In genomic region chr10:63866075-63866746, GRCh38 we compare ENCODE assay signal across 8 cellular contexts.
A peak's percentile ranks its signal among the peaks of the same experiment; 100 is the strongest.
DNase-seq lines count a peak whose midpoint lies in the region; ATAC-seq and TF ChIP-seq lines count a peak whose summit lies in the region.

No MANE protein-coding gene starts in this region.

- H3K9me2 ChIP-seq in OCI-LY1 (ENCODE audit: low read depth, low read length): no peaks in the 10 kb centered on the region

- no peaks in the 10 kb centered on the region for H3K9me3 ChIP-seq in OCI-LY1 (ENCODE audit: low read length)

- no peak overlapping the region for H2AFZ ChIP-seq in OCI-LY1 (ENCODE audit: low read length)

- no peaks in the 10 kb centered on the region for H3F3A ChIP-seq in OCI-LY1 (ENCODE audit: insufficient read depth, low read length)

- TF ChIP-seq CTCF in OCI-LY1 (IDR thresholded peaks at IDR 0.05; ENCODE audit: low read length) (peak; percentile 83), foreskin fibroblast (IDR thresholded peaks at IDR 0.05; ENCODE audit: low read depth, low read length) (peak; percentile 87)

- no peak overlapping the region for H3K4me2 ChIP-seq in OCI-LY1 (ENCODE audit: low read length)

- no peaks in the 10 kb centered on the region for H3K4me1 ChIP-seq in OCI-LY1 (ENCODE audit: insufficient read depth, low read length, severe bottlenecking)

- no peaks in the 10 kb centered on the region for H3K27me3 ChIP-seq in OCI-LY1 (ENCODE audit: insufficient read depth, low read length)

- H3K79me2 ChIP-seq in OCI-LY1 (ENCODE audit: insufficient read depth, low read length): no peaks in the 10 kb centered on the region

- H3K9ac ChIP-seq in OCI-LY1 (ENCODE audit: low read length): no peak overlapping the region

- ATAC-seq in GM19455 (IDR thresholded peaks at IDR 0.05; ENCODE audit: unreplicated experiment) (peak; percentile 87), HG03457 (IDR thresholded peaks at IDR 0.05; ENCODE audit: unreplicated experiment) (peak; percentile 86)

- H3K27ac ChIP-seq in OCI-LY1 (ENCODE audit: low read depth, low read length, poor library complexity, severe bottlenecking): no peak overlapping the region

- DNase-seq in DMS53 treated with DMSO at 0.1 percent for 48 hours (lab: John Stamatoyannopoulos, UW; ENCODE audit: unreplicated experiment) (peak; percentile 49), activated T-helper 1 cell treated with Interleukin-2 at 50 U/mL for 16 hours (ENCODE audit: low read depth) (peak; percentile 1), foreskin fibroblast (peak; percentile 23 to 67), nucleus accumbens (lab: John Stamatoyannopoulos, UW) (peak in 41 of 56 donors; percentile 2 to 71 (median 21))
- DNase-seq in effector CD4-positive, alpha-beta T cell: no peak

- no peaks in the 10 kb centered on the region for H3K36me3 ChIP-seq in OCI-LY1 (ENCODE audit: insufficient read depth, low read length)

- H3K4me3 ChIP-seq in OCI-LY1 (ENCODE audit: low read depth, low read length, poor library complexity, severe bottlenecking) (no peak overlapping the region), foreskin fibroblast (ENCODE audit: low read depth in 1 of 2, low read length in 2 of 2) (peak overlapping the region in 1 of 2 donors; percentile 29)

- H4K20me1 ChIP-seq in OCI-LY1 (ENCODE audit: insufficient read depth, low read length): no peaks in the 10 kb centered on the region
